In the genomic region with DNA sequence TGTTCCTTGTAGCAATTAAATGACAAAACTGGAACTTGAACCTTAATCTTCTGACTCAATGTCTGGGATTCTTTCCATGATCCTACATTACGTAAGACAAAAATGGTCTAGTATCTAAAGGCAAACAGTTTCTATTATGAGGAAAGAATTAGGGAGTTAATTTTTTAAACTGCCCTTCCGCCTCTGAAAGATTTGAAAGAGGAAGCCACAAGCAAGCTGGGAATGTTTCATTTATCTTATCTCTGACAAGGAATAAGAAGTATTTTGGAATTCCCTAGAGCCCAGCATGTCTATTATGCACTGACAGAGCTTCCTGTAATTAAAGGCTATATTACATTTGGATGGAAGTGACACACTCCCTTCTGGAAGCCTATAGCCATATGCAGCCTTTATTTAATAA, we compare ENCODE assay signal across 12 cellular contexts.
A peak's percentile ranks its signal among the peaks of the same experiment; 100 is the strongest.
DNase-seq lines count a peak whose midpoint lies in the region; ATAC-seq and TF ChIP-seq lines count a peak whose summit lies in the region.
"Had no signal": no experiment of that assay in that cellular context is flagged by ENCODE, and none has a peak within 500 bp of the region (broad histone marks: within the 10 kb centered on the region; RNA-seq: fewer than 3 reads in every experiment).

No MANE protein-coding gene starts in this region.

- no peak overlapping the region for H3K4me3 Mint-ChIP-seq in chondrocyte (ENCODE audit: unreplicated experiment)

- no peak overlapping the region for H3K4me3 ChIP-seq in body of pancreas

- peaks cover 1% of the 10 kb centered on the region for H3K36me3 Mint-ChIP-seq in chondrocyte (ENCODE audit: low read depth)

- peak; percentile 40 for ATAC-seq in body of pancreas
- ATAC-seq in GM21717 (IDR thresholded peaks at IDR 0.05; ENCODE audit: unreplicated experiment), result no peak
- no peak for ATAC-seq in stimulated activated naive CD8-positive, alpha-beta T cell treated with anti-CD3 and anti-CD28 coated beads, Interleukin-15, Interleukin-2, amounts not matched to agents 100 U/mL and 50 U/mL, for 24 hours

- peaks cover 11% of the 10 kb centered on the region for H3K4me1 Mint-ChIP-seq in chondrocyte (ENCODE audit: low read depth)

- DNase-seq in A172 (ENCODE audit: low spot score) (peak; percentile 97), HT1080 (ENCODE audit: low read depth) (peak; percentile 73), body of pancreas (no peak), hepatic stellate cell (ENCODE audit: low spot score) (peak; percentile 10), chondrocyte (ENCODE audit: low spot score) (no peak), NCI-H1436 (lab: John Stamatoyannopoulos, UW) (no peak)
- DNase-seq in stimulated activated naive CD8-positive, alpha-beta T cell treated with anti-CD3 and anti-CD28 coated beads, Interleukin-15, Interleukin-2, amounts not matched to agents 100 U/mL and 50 U/mL, for 24 hours, result no peak
- DNase-seq: activated T-cell treated with anti-CD3 and anti-CD28 coated beads, Interleukin-2, amount 50 U/mL, for 48 hours; AML-193; NCI-H1105 had no signal

- TF ChIP-seq CTCF in body of pancreas (IDR thresholded peaks at IDR 0.05) (no peak), chondrocyte (IDR thresholded peaks at IDR 0.05) (no peak)

- no peak overlapping the region for H3K27ac Mint-ChIP-seq in chondrocyte (ENCODE audit: unreplicated experiment)

- H3K9me3 Mint-ChIP-seq in chondrocyte (ENCODE audit: low read depth), result no peaks in the 10 kb centered on the region

- H3K27me3 ChIP-seq in body of pancreas, result no peaks in the 10 kb centered on the region
- H3K27me3 ChIP-seq: neutrophil had no signal

- intact Hi-C loops in body of pancreas (cut with DNase I), result no loop called here

- no peaks in the 10 kb centered on the region for H3K9me3 ChIP-seq in body of pancreas

- no peaks in the 10 kb centered on the region for H3K4me1 ChIP-seq in body of pancreas

- H3K27me3 Mint-ChIP-seq in chondrocyte (ENCODE audit: low read depth), result no peaks in the 10 kb centered on the region

- no peak overlapping the region for H3K27ac ChIP-seq in body of pancreas
- H3K27ac ChIP-seq: neutrophil had no signal

- TF ChIP-seq POLR2A in body of pancreas (IDR thresholded peaks at IDR 0.05), result no peak

- H3K36me3 ChIP-seq in body of pancreas (replicated peaks in 1 of 2; ENCODE audit: insufficient read depth in 1 of 2, low read depth in 2 of 2), result no peaks in the 10 kb centered on the region
- H3K36me3 ChIP-seq: neutrophil had no signal

- 55% methylated on average over 2 of the region's 2 CpGs for WGBS in body of pancreas, 2 donors

Comparison
In these comparisons a context has a peak if more than half of its experiments do, and no peak if none do; other contexts are left out.
1. DNase-seq: peak in A172 (single experiment), HT1080 (single experiment) and hepatic stellate cell (single experiment); none in body of pancreas (0 of 4), chondrocyte (single experiment), stimulated activated naive CD8-positive, alpha-beta T cell treated with anti-CD3 and anti-CD28 coated beads, Interleukin-15, Interleukin-2, amounts not matched to agents 100 U/mL and 50 U/mL, for 24 hours (single experiment) and NCI-H1436 (single experiment).